In the genomic region with DNA sequence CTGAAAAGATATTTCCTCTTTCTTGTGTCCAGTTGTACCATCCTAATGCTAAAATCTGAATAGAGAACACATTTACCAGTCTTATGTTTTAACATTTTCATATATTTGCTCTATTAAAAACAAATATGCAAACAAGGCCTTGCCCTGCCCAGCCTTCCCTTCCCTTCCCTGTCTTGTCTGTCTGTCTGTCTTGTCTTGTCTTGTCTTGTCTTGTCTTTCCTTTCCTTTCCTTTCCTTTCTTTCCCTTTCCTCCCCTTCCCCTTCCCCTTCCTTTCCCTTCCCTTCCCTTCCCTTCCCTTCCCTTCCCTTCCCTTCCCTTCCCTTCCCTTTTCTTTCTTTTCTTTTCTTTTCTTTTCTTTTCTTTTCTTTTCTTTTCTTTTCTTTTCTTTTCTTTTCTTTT, we compare ENCODE assay signal across 28 cellular contexts.
"Had no signal": no experiment of that assay in that cellular context is flagged by ENCODE, and none has a peak within 500 bp of the region (broad histone marks: within the 10 kb centered on the region; RNA-seq: fewer than 3 reads in every experiment).

No MANE protein-coding gene starts in this region.

- ATAC-seq: effector memory CD8-positive, alpha-beta T cell; esophagus mucosa; foreskin keratinocyte; gastrocnemius medialis; gastroesophageal sphincter; heart left ventricle; heart right ventricle had no signal

- H3K4me3 ChIP-seq: colonic mucosa, coronary artery, dorsolateral prefrontal cortex, esophagus muscularis mucosa, esophagus squamous epithelium, gastrocnemius medialis, gastroesophageal sphincter, heart left ventricle, heart right ventricle had no signal

- H3K4me1 ChIP-seq: colonic mucosa, esophagus muscularis mucosa, esophagus squamous epithelium, foreskin keratinocyte, gastrocnemius medialis, gastroesophageal sphincter, heart left ventricle, heart right ventricle had no signal

- H3K27ac ChIP-seq: colonic mucosa, coronary artery, dorsolateral prefrontal cortex, epithelial cell of prostate, esophagus muscularis mucosa, esophagus squamous epithelium, foreskin keratinocyte, gastrocnemius medialis, gastroesophageal sphincter, heart left ventricle, heart right ventricle had no signal

- H3K36me3 ChIP-seq: colonic mucosa, esophagus muscularis mucosa, esophagus squamous epithelium, gastrocnemius medialis, gastroesophageal sphincter, heart left ventricle, heart right ventricle had no signal

- FAIRE-seq: colon, endometrium, endothelial cell of umbilical vein, frontal cortex had no signal

- H3K9me3 ChIP-seq: colonic mucosa, esophagus muscularis mucosa, esophagus squamous epithelium, gastrocnemius medialis, gastroesophageal sphincter had no signal

- H3K27me3 ChIP-seq: colonic mucosa, dorsolateral prefrontal cortex, esophagus muscularis mucosa, esophagus squamous epithelium, foreskin keratinocyte, gastrocnemius medialis, gastroesophageal sphincter, heart left ventricle, heart right ventricle had no signal

- DNase-seq: colonic mucosa; cortex of kidney; dermis blood vessel endothelial cell; dorsolateral prefrontal cortex; effector CD4-positive, alpha-beta T cell; effector CD8-positive, alpha-beta T cell; effector memory CD4-positive, alpha-beta T cell; effector memory CD8-positive, alpha-beta T cell; endodermal cell; erythroblast; esophagus squamous epithelium; foreskin fibroblast; foreskin keratinocyte; foreskin melanocyte; gastrocnemius medialis; glutamatergic neuron; head of caudate nucleus; heart left ventricle; heart right ventricle had no signal
